10 cellular contexts compared by ENCODE assay signal in genomic region chr9:70256123-70256551, GRCh38. TPM values are rescaled to one million over a fixed set of nuclear protein-coding genes. Genes with fewer than 3 reads are reported as not detected.
A peak's percentile ranks its signal among the peaks of the same experiment; 100 is the strongest.
DNase-seq lines count a peak whose midpoint lies in the region; ATAC-seq and TF ChIP-seq lines count a peak whose summit lies in the region.
"Had no signal": no experiment of that assay in that cellular context is flagged by ENCODE, and none has a peak within 500 bp of the region (broad histone marks: within the 10 kb centered on the region; RNA-seq: fewer than 3 reads in every experiment).

No MANE protein-coding gene starts in this region.

- TF ChIP-seq POLR2A in breast epithelium (IDR thresholded peaks at IDR 0.05) (no peak), Peyer's patch (IDR thresholded peaks at IDR 0.05) (no peak)

- H3K36me3 Mint-ChIP-seq in stimulated activated effector memory CD8-positive, alpha-beta T cell treated with anti-CD3 and anti-CD28 coated beads, Interleukin-12 subunit alpha, Interleukin-12 subunit beta, amount 100 ng/mL, for 72 hours: peaks cover 29% of the 10 kb centered on the region

- ATAC-seq in lower lobe of right lung: peak in 1 of 2 donors; percentile 11
- no peak for ATAC-seq in stimulated activated effector memory CD8-positive, alpha-beta T cell treated with anti-CD3 and anti-CD28 coated beads, Interleukin-12 subunit alpha, Interleukin-12 subunit beta, amount 100 ng/mL, for 72 hours
- no peak for ATAC-seq in esophagus mucosa

- H3K27me3 ChIP-seq in breast epithelium (no peaks in the 10 kb centered on the region), lower lobe of right lung (ENCODE audit: low read depth) (no peaks in the 10 kb centered on the region), tibial artery (no peaks in the 10 kb centered on the region), Peyer's patch (no peaks in the 10 kb centered on the region)

- H3K9me3 Mint-ChIP-seq in stimulated activated effector memory CD8-positive, alpha-beta T cell treated with anti-CD3 and anti-CD28 coated beads, Interleukin-12 subunit alpha, Interleukin-12 subunit beta, amount 100 ng/mL, for 72 hours: no peaks in the 10 kb centered on the region

- no peaks in the 10 kb centered on the region for H3K9me3 ChIP-seq in breast epithelium
- no peaks in the 10 kb centered on the region for H3K9me3 ChIP-seq in lower lobe of right lung
- H3K9me3 ChIP-seq in tibial artery: no peaks in the 10 kb centered on the region
- H3K9me3 ChIP-seq in Peyer's patch: no peaks in the 10 kb centered on the region

- H3K27ac ChIP-seq in breast epithelium (peak overlapping the region in 1 of 2 donors; percentile 97), lower lobe of right lung (peak overlapping the region; percentile 96), tibial artery (peak overlapping the region; percentile 25 to 96), Peyer's patch (no peak overlapping the region)
- H3K27ac ChIP-seq: parathyroid adenoma had no signal

- H3K4me1 Mint-ChIP-seq in stimulated activated effector memory CD8-positive, alpha-beta T cell treated with anti-CD3 and anti-CD28 coated beads, Interleukin-12 subunit alpha, Interleukin-12 subunit beta, amount 100 ng/mL, for 72 hours: peaks cover 34% of the 10 kb centered on the region

- no peak overlapping the region for H3K4me3 Mint-ChIP-seq in stimulated activated effector memory CD8-positive, alpha-beta T cell treated with anti-CD3 and anti-CD28 coated beads, Interleukin-12 subunit alpha, Interleukin-12 subunit beta, amount 100 ng/mL, for 72 hours

- H3K36me3 ChIP-seq in breast epithelium (no peaks in the 10 kb centered on the region), lower lobe of right lung (no peaks in the 10 kb centered on the region), tibial artery (no peaks in the 10 kb centered on the region), Peyer's patch (no peaks in the 10 kb centered on the region)

- no peak overlapping the region for H3K27ac Mint-ChIP-seq in stimulated activated effector memory CD8-positive, alpha-beta T cell treated with anti-CD3 and anti-CD28 coated beads, Interleukin-12 subunit alpha, Interleukin-12 subunit beta, amount 100 ng/mL, for 72 hours

- DNase-seq in NCI-H146 (lab: John Stamatoyannopoulos, UW) (peak; percentile 23), NCI-H146 treated with DMSO at 0.1 percent for 48 hours (lab: John Stamatoyannopoulos, UW; ENCODE audit: unreplicated experiment) (no peak), breast epithelium (ENCODE audit: low spot score in 2 of 2) (no peak), lower lobe of right lung (no peak), tibial artery (no peak), Peyer's patch (no peak)
- DNase-seq in stimulated activated effector memory CD8-positive, alpha-beta T cell treated with anti-CD3 and anti-CD28 coated beads, Interleukin-12 subunit alpha, Interleukin-12 subunit beta, amount 100 ng/mL, for 72 hours (ENCODE audit: low spot score in 2 of 2): no peak
- DNase-seq: NCI-H1694 treated with DMSO at 0.1 percent for 48 hours had no signal

- intact Hi-C loops in breast epithelium (cut with DNase I; ENCODE audit: low total_unique reads): no loop called here
- intact Hi-C loops in lower lobe of right lung (cut with DNase I): no loop called here
- intact Hi-C loops in tibial artery (cut with DNase I; ENCODE audit: low total_unique reads): loop anchor here (10.0 kb wide), 3 partner anchors 141 to 501 kb away; no protein-coding TSS in a partner anchor

- H3K4me1 ChIP-seq in breast epithelium (peaks cover 0 to 11% of the 10 kb centered on the region in 2 donors), lower lobe of right lung (peaks cover 29% of the 10 kb centered on the region), tibial artery (peaks cover 0 to 42% (median 26%) of the 10 kb centered on the region in 4 donors), Peyer's patch (peaks cover 3 to 28% (median 10%) of the 10 kb centered on the region in 4 donors)
- H3K4me1 ChIP-seq: parathyroid adenoma had no signal

- TF ChIP-seq CTCF in breast epithelium (IDR thresholded peaks at IDR 0.05) (no peak), lower lobe of right lung (IDR thresholded peaks at IDR 0.05) (no peak), tibial artery (IDR thresholded peaks at IDR 0.05) (no peak), Peyer's patch (IDR thresholded peaks at IDR 0.05) (no peak)

- H3K4me3 ChIP-seq in breast epithelium (peak overlapping the region in 2 of 3 donors; percentile 30 to 47), lower lobe of right lung (peak overlapping the region; percentile 86), tibial artery (peak overlapping the region; percentile 65 to 80), Peyer's patch (peak overlapping the region in 2 of 4 donors; percentile 9 to 71)

RNA-seq across cellular contexts. Expression of gene SMC5, which starts 2.6 kb away (rescaled TPM):
- 10 to 100 TPM; 23.4 to 62.2 (median 43.9) TPM for total RNA-seq in breast epithelium
- 30.3 TPM for total RNA-seq in lower lobe of right lung
- total RNA-seq in Peyer's patch: 100 to 1,000 TPM in 1 of 4 donors, 10 to 100 TPM in 3; 23.3 to 235 (median 86.5) TPM
- 13.3 TPM for total RNA-seq in esophagus mucosa

Comparison
In these comparisons a context has a peak if more than half of its experiments do, and no peak if none do; other contexts are left out.
1. H3K27ac ChIP-seq: peak in lower lobe of right lung (single experiment) and tibial artery (2 of 2); none in Peyer's patch (0 of 4).